28 cellular contexts compared by ENCODE assay signal in the genomic region with DNA sequence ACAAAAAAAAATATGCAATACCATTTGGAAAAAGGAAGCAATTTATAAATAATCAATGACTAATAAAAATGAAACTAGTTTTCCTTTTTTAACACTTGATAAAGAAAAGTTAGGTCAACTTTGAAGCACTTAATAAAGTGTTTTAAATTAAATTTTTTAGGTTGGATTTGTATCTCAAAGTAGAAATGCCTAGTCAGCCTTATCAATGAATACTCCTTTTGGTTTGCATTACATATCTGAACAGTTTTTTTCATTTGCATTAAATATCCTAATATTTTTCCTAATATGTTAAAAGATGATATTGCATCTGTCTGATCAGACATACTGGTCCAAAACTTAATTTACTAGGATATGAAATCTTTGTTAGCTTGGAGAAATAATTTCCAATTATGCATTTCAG.
"Had no signal": no experiment of that assay in that cellular context is flagged by ENCODE, and none has a peak within 500 bp of the region (broad histone marks: within the 10 kb centered on the region; RNA-seq: fewer than 3 reads in every experiment).

No MANE protein-coding gene starts in this region.

- H3K4me3 ChIP-seq: colonic mucosa, coronary artery, dorsolateral prefrontal cortex, esophagus muscularis mucosa, esophagus squamous epithelium, gastrocnemius medialis, gastroesophageal sphincter, heart left ventricle, heart right ventricle, hepatocyte had no signal

- H3K4me1 ChIP-seq: colonic mucosa, esophagus muscularis mucosa, esophagus squamous epithelium, foreskin keratinocyte, gastrocnemius medialis, gastroesophageal sphincter, heart left ventricle, heart right ventricle had no signal

- H3K9me3 ChIP-seq: colonic mucosa, esophagus muscularis mucosa, esophagus squamous epithelium, gastrocnemius medialis, gastroesophageal sphincter had no signal

- H3K4me2 ChIP-seq: hepatocyte had no signal

- H2AFZ ChIP-seq: hepatocyte had no signal

- H3K79me2 ChIP-seq: hepatocyte had no signal

- DNase-seq: colonic mucosa; cortex of kidney; dermis blood vessel endothelial cell; dorsolateral prefrontal cortex; effector CD4-positive, alpha-beta T cell; effector CD8-positive, alpha-beta T cell; effector memory CD4-positive, alpha-beta T cell; effector memory CD8-positive, alpha-beta T cell; endodermal cell; erythroblast; esophagus squamous epithelium; foreskin fibroblast; foreskin keratinocyte; gastrocnemius medialis; glutamatergic neuron; head of caudate nucleus; heart left ventricle; heart right ventricle had no signal

- FAIRE-seq: colon, endometrium, endothelial cell of umbilical vein, frontal cortex had no signal

- H3K36me3 ChIP-seq: colonic mucosa, esophagus muscularis mucosa, esophagus squamous epithelium, gastrocnemius medialis, gastroesophageal sphincter, heart left ventricle, heart right ventricle had no signal

- H3K27ac ChIP-seq: colonic mucosa, coronary artery, dorsolateral prefrontal cortex, epithelial cell of prostate, esophagus muscularis mucosa, esophagus squamous epithelium, foreskin keratinocyte, gastrocnemius medialis, gastroesophageal sphincter, heart left ventricle, heart right ventricle, hepatocyte had no signal

- H3K27me3 ChIP-seq: colonic mucosa, dorsolateral prefrontal cortex, esophagus muscularis mucosa, esophagus squamous epithelium, foreskin keratinocyte, gastrocnemius medialis, gastroesophageal sphincter, heart right ventricle, hepatocyte had no signal

- ATAC-seq: effector memory CD8-positive, alpha-beta T cell; esophagus mucosa; foreskin keratinocyte; gastrocnemius medialis; gastroesophageal sphincter; heart left ventricle; heart right ventricle had no signal
